ENCODE assay signal across 9 cellular contexts in genomic region chr22:30823015-30823370, GRCh38.
DNase-seq lines count a peak whose midpoint lies in the region; FAIRE-seq and TF ChIP-seq lines count a peak whose summit lies in the region.
"Had no signal": no experiment of that assay in that cellular context is flagged by ENCODE, and none has a peak within 500 bp of the region (broad histone marks: within the 10 kb centered on the region; RNA-seq: fewer than 3 reads in every experiment).

No MANE protein-coding gene starts in this region.

- no peak overlapping the region for H3K9ac ChIP-seq in H1 (replicated peaks in 1 of 4; ENCODE audit: extremely low read depth in 1 of 4, low read depth in 3 of 4, low read length in 3 of 4)

- peaks cover 2 to 35% (median 24%) of the 10 kb centered on the region in 4 experiments for H3K27me3 ChIP-seq in H1 (replicated peaks in 1 of 4; ENCODE audit: control insufficient read depth in 3 of 4, extremely low read depth in 1 of 4, insufficient read depth in 3 of 4, low read length in 3 of 4)

- no peak for TF ChIP-seq EP300 in H1 (IDR thresholded peaks at IDR 0.05; ENCODE audit: borderline replicate concordance in 1 of 2, low read depth in 2 of 2, low read length in 2 of 2)

- H3K27ac ChIP-seq in H1 (ENCODE audit: low read depth, low read length), result no peak overlapping the region

- FAIRE-seq in H1 (lab: Jason Lieb, UNC) (no peak), urothelium cell line (lab: Jason Lieb, UNC) (no peak)

- H2BK20ac ChIP-seq in H1 (ENCODE audit: low read length), result no peak overlapping the region

- H3K27me3 Mint-ChIP-seq in nephron progenitor cell (ENCODE audit: low read depth, poor library complexity), result peaks cover 91% of the 10 kb centered on the region

- peak overlapping the region in 2 of 4 experiments; percentile 38 to 70; a peak in 5 of 8 replicates for H3K4me3 ChIP-seq in H1 (ENCODE audit: extremely low read depth in 1 of 4, insufficient read depth in 2 of 4, low read depth in 3 of 4, low read length in 4 of 4)

- 38% methylated on average over 11 of the region's 11 CpGs; no CpG with 5 or more reads in 1 of the 2 experiments for WGBS in H1 (ENCODE audit: extremely low coverage in 1 of 2, insufficient coverage in 1 of 2, insufficient read length in 1 of 2, insufficient replicate concordance in 2 of 2, low coverage in 1 of 2, low lambda C conversion rate in 2 of 2, missing lambda C conversion rate in 1 of 2), 2 experiments

- H3K4me1 ChIP-seq in H1 (replicated peaks in 1 of 4; ENCODE audit: control insufficient read depth in 3 of 4, insufficient read depth in 4 of 4, low read length in 3 of 4), result peaks cover 0 to 3% (median 0%) of the 10 kb centered on the region in 4 experiments; a peak in 2 of 7 replicates

- TF ChIP-seq POLR2A in H1 (IDR thresholded peaks at IDR 0.05; ENCODE audit: control extremely low read depth in 1 of 2, low read depth in 2 of 2, low read length in 2 of 2), result no peak

- H2BK15ac ChIP-seq in H1 (ENCODE audit: low read length), result no peak overlapping the region

- no peak overlapping the region for H3K27ac Mint-ChIP-seq in nephron progenitor cell

- peaks cover 7% of the 10 kb centered on the region; the same call in 1 of the 2 replicates for H3K23me2 ChIP-seq in H1 (ENCODE audit: low read depth, low read length)

- H3K4me1 Mint-ChIP-seq in nephron progenitor cell, result no peaks in the 10 kb centered on the region

- TF ChIP-seq CTCF in H1 (IDR thresholded peaks at IDR 0.05; ENCODE audit: control extremely low read depth in 1 of 3, insufficient read depth in 1 of 3, low read depth in 1 of 3, low read length in 3 of 3) (peak; percentile 18 to 38 (median 33); a peak in 3 of 4 replicates), nephron progenitor cell (IDR thresholded peaks at IDR 0.05) (no peak)

- H3K14ac ChIP-seq in H1 (ENCODE audit: insufficient read length), result no peak overlapping the region

- no peaks in the 10 kb centered on the region for H3K36me3 ChIP-seq in H1 (ENCODE audit: control insufficient read depth in 2 of 4, insufficient read depth in 4 of 4, low read length in 3 of 4)

- no peak overlapping the region for H3K23ac ChIP-seq in H1 (ENCODE audit: insufficient read length)

- no peaks in the 10 kb centered on the region; the same call in 1 of the 2 replicates for H3K79me1 ChIP-seq in H1 (ENCODE audit: low read depth, low read length)

- H4K91ac ChIP-seq in H1 (replicated peaks; ENCODE audit: insufficient read length, low read length), result no peak overlapping the region

- H3K4ac ChIP-seq in H1 (replicated peaks; ENCODE audit: insufficient read length, low read depth, low read length), result no peak overlapping the region

- H3K4me2 ChIP-seq in H1 (ENCODE audit: insufficient read depth in 1 of 2, low read depth in 2 of 2, low read length in 2 of 2), result peak overlapping the region; percentile 62 to 79

- H3K36me3 Mint-ChIP-seq in nephron progenitor cell (ENCODE audit: low read depth), result no peaks in the 10 kb centered on the region

- H3K9me3 ChIP-seq in H1 (ENCODE audit: insufficient read depth in 2 of 2, low read depth in 1 of 2, low read length in 1 of 2), result no peaks in the 10 kb centered on the region

- no peak overlapping the region for H2BK5ac ChIP-seq in H1 (ENCODE audit: low read depth, low read length)

- DNase-seq in ELF-1 (ENCODE audit: low read depth, low spot score), result peak; percentile 35
- DNase-seq in NCI-H2227 (lab: John Stamatoyannopoulos, UW; ENCODE audit: unreplicated experiment), result peak; percentile 13
- DNase-seq in H1 (ENCODE audit: low read depth in 1 of 2, low spot score in 2 of 2), result no peak
- DNase-seq in nephron progenitor cell, result peak; percentile 20
- DNase-seq in nucleus accumbens (lab: John Stamatoyannopoulos, UW), result no peak
- no peak for DNase-seq in urothelium cell line (ENCODE audit: low spot score)
- no peak for DNase-seq in HCEC 1CT
- DNase-seq: activated CD4-positive, alpha-beta T cell treated with anti-CD3 and anti-CD28 coated beads for 1 hour; central memory CD4-positive, alpha-beta T cell had no signal

- CTCF ChIA-PET in H1 (lab: Charles Lee; ENCODE audit: partially characterized antibody), result interaction anchor here (0.9 to 2.7 kb wide), 4 partner anchors 19 to 123 kb away, joined by 3 to 8 read pairs (median 4); no protein-coding TSS in a partner anchor

- no peak overlapping the region for H2AK5ac ChIP-seq in H1 (ENCODE audit: low read depth, low read length)

- no peak overlapping the region for H2AFZ ChIP-seq in H1 (ENCODE audit: low read length)

- TF ChIP-seq RAD21 in H1 (IDR thresholded peaks at IDR 0.05 in 1 of 2, conservative IDR thresholded peaks at IDR 0.05 in 1 of 2; ENCODE audit: low read depth in 2 of 2, low read length in 2 of 2), result peak in 1 of 2 experiments; percentile 29; a peak in 1 of 4 replicates

- H3K56ac ChIP-seq in H1 (replicated peaks; ENCODE audit: insufficient read length, low read depth, low read length), result no peak overlapping the region

- H4K8ac ChIP-seq in H1 (ENCODE audit: extremely low read depth, insufficient read depth, low read length), result peak overlapping the region; percentile 41; the same call in 1 of the 2 replicates

- no peaks in the 10 kb centered on the region for H4K20me1 ChIP-seq in H1 (replicated peaks in 1 of 2; ENCODE audit: control insufficient read depth in 1 of 2, insufficient read depth in 2 of 2, low read length in 2 of 2)

- H2BK120ac ChIP-seq in H1 (replicated peaks; ENCODE audit: low read depth, low read length), result no peak overlapping the region

- H4K5ac ChIP-seq in H1 (ENCODE audit: insufficient read length, low read depth, low read length), result no peak overlapping the region

- no peak overlapping the region for H3K18ac ChIP-seq in H1 (ENCODE audit: extremely low read depth, low read length)

- H2BK12ac ChIP-seq in H1 (ENCODE audit: low read depth, low read length), result no peak overlapping the region

- peak overlapping the region; percentile 74 for H3K4me3 Mint-ChIP-seq in nephron progenitor cell

- H3K79me2 ChIP-seq in H1 (ENCODE audit: control insufficient read depth in 1 of 2, insufficient read depth in 2 of 2, low read length in 2 of 2), result no peaks in the 10 kb centered on the region

- no peaks in the 10 kb centered on the region for H3K9me3 Mint-ChIP-seq in nephron progenitor cell

- POLR2A ChIA-PET in H1 (lab: Charles Lee; ENCODE audit: partially characterized antibody), result no interaction called here

TF ChIP-seq in H1, 55 proteins besides CTCF, POLR2A, EP300 and RAD21:
- TF ChIP-seq YY1 (IDR thresholded peaks at IDR 0.05; ENCODE audit: low read depth, low read length) (no peak), SIN3A (conservative IDR thresholded peaks at IDR 0.05 in 1 of 2, IDR thresholded peaks at IDR 0.05 in 1 of 2; ENCODE audit: low read depth in 1 of 2, low read length in 2 of 2) (no peak), FOSL1 (IDR thresholded peaks at IDR 0.05; ENCODE audit: insufficient read depth, low read depth, low read length) (no peak), RNF2 (IDR thresholded peaks at IDR 0.05; ENCODE audit: borderline replicate concordance, low read depth, low read length, missing control alignments, poor library complexity, severe bottlenecking) (no peak), BACH1 (IDR thresholded peaks at IDR 0.05; ENCODE audit: low read length) (no peak), TAF7 (optimal IDR thresholded peaks at IDR 0.05; ENCODE audit: borderline replicate concordance, low read depth, low read length) (no peak)

Comparison
In these comparisons a context has a peak if more than half of its experiments do, and no peak if none do; other contexts are left out.
1. DNase-seq: peak in ELF-1 (single experiment), NCI-H2227 (single experiment) and nephron progenitor cell (single experiment); none in H1 (0 of 2), nucleus accumbens (0 of 56), urothelium cell line (single experiment) and HCEC 1CT (single experiment).